Comparison of ENCODE assay signal across 3 cellular contexts in the genomic region with DNA sequence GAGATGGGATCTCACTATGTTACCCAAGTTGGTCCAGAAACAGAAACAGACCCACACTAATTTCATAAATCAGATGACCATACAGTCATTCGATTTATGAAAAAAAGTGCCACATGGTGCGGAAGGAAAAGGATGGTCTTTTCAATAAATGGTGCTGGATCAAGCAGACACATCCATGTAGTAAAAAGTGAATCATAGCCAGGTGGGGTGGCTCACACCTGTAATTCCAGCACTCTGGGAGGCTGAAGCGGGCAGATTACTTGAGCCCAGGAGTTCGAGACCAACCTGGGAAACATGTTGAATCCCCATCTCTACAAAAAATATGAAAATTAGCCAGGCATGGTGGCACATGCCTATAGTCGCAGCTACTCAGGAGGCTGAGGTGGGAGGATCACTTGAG. TPM values are rescaled to one million over a fixed set of nuclear protein-coding genes. Genes with fewer than 3 reads are reported as not detected.
"Had no signal": no experiment of that assay in that cellular context is flagged by ENCODE, and none has a peak within 500 bp of the region (broad histone marks: within the 10 kb centered on the region; RNA-seq: fewer than 3 reads in every experiment).

No MANE protein-coding gene starts in this region.

RNA-seq across cellular contexts. Expression of a gene that starts 56.2 kb away (rescaled TPM):
- total RNA-seq: osteoblast had no signal
- polyA plus RNA-seq: psoas muscle, thymus had no signal
